Comparison of ENCODE assay signal across 25 cellular contexts in genomic region chr9:103894184-103894583, GRCh38.
"Had no signal": no experiment of that assay in that cellular context is flagged by ENCODE, and none has a peak within 500 bp of the region (broad histone marks: within the 10 kb centered on the region; RNA-seq: fewer than 3 reads in every experiment).

No MANE protein-coding gene starts in this region.

- H3K27ac ChIP-seq: colonic mucosa, epithelial cell of prostate, esophagus squamous epithelium, gastroesophageal sphincter, heart left ventricle, hepatocyte, left lung, lower lobe of right lung had no signal

- H3K4me1 ChIP-seq: colonic mucosa, esophagus squamous epithelium, gastroesophageal sphincter, heart left ventricle, left lung, lower lobe of right lung had no signal

- H3K9me3 ChIP-seq: colonic mucosa, esophagus squamous epithelium, gastroesophageal sphincter, heart left ventricle, left lung, lower lobe of right lung had no signal

- H3K36me3 ChIP-seq: colonic mucosa, esophagus squamous epithelium, gastroesophageal sphincter, heart left ventricle, left lung, lower lobe of right lung had no signal

- DNase-seq: colonic mucosa; cortex of kidney; effector CD8-positive, alpha-beta T cell; effector memory CD8-positive, alpha-beta T cell; endodermal cell; erythroblast; esophagus squamous epithelium; foreskin fibroblast; foreskin melanocyte; heart left ventricle; left cardiac atrium; left lung; left ventricle myocardium superior; lower lobe of right lung; mesendoderm; midbrain; naive thymus-derived CD4-positive, alpha-beta T cell; natural killer cell had no signal

- ATAC-seq: effector memory CD8-positive, alpha-beta T cell; esophagus mucosa; gastroesophageal sphincter; heart left ventricle; left cardiac atrium; left lung; left ventricle myocardium superior; lower lobe of right lung; naive thymus-derived CD4-positive, alpha-beta T cell; natural killer cell had no signal

- FAIRE-seq: endometrium, islet of Langerhans, keratinocyte had no signal

- H3K27me3 ChIP-seq: colonic mucosa, esophagus squamous epithelium, gastroesophageal sphincter, heart left ventricle, hepatocyte, left lung had no signal

- H3K4me3 ChIP-seq: colonic mucosa, esophagus squamous epithelium, gastroesophageal sphincter, heart left ventricle, hepatocyte, left lung, lower lobe of right lung had no signal
